ENCODE assay signal across 25 cellular contexts in the genomic region with DNA sequence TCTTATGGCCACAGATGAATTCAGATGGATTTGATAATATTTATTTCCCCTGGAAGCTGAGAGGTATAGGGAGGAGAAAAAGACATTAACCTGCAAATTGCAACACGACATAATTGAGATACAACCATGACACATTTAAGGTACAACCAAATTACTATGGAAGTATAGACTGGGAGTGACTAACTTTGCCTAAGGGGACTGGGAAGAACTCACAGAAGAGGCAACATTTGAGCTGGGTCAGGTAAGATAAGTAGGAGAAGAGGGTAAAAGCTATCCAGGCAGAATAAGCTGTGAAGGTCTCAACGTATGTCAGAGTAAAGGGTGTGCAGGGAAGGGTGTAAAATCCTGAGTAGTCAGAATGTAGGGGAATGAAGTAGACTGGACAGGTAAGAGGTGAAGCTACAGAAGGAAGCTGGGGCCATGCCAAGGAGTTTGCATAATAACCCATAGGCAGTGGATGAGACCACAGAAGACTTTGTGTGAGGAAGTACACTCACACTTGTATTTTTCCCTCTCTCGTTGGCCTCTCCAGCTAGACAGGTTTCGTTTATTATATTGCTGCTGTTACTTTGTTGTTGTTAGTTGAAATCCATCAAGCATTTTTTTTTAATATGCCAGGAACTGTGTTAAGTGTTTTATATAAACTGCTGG. TPM values are rescaled to one million over a fixed set of nuclear protein-coding genes. Genes with fewer than 3 reads are reported as not detected.
"Had no signal": no experiment of that assay in that cellular context is flagged by ENCODE, and none has a peak within 500 bp of the region (broad histone marks: within the 10 kb centered on the region; RNA-seq: fewer than 3 reads in every experiment).

No MANE protein-coding gene starts in this region.

- H3K27ac Mint-ChIP-seq: activated B cell treated with CpG ODN at 0.5 μM for 24 hours; activated CD4-positive, alpha-beta memory T cell treated with anti-CD3 and anti-CD28 coated beads, Interleukin-2, amount 10 ng/mL, durations not matched to agents 7 days and 5 days; activated CD8-positive, alpha-beta memory T cell treated with anti-CD3 and anti-CD28 coated beads, Interleukin-2, amount 10 ng/mL, durations not matched to agents 7 days and 5 days; activated naive CD8-positive, alpha-beta T cell treated with anti-CD3 and anti-CD28 coated beads, Interleukin-2, amount 10 ng/mL, durations not matched to agents 7 days and 5 days; activated T-helper 17 cell treated with anti-CD3 and anti-CD28 coated beads, Interleukin-2, amount 50 U/mL, for 72 hours; natural killer cell; stimulated activated naive CD8-positive, alpha-beta T cell treated with anti-CD3 and anti-CD28 coated beads, Interleukin-15, amount 100 ng/mL, for 72 hours had no signal

- H3K9me3 Mint-ChIP-seq: activated B cell treated with CpG ODN at 0.5 μM for 24 hours; activated CD4-positive, alpha-beta memory T cell treated with anti-CD3 and anti-CD28 coated beads, Interleukin-2, amount 10 ng/mL, durations not matched to agents 7 days and 5 days; activated naive CD8-positive, alpha-beta T cell treated with anti-CD3 and anti-CD28 coated beads, Interleukin-2, amount 10 ng/mL, durations not matched to agents 7 days and 5 days; activated T-helper 17 cell treated with anti-CD3 and anti-CD28 coated beads, Interleukin-2, amount 50 U/mL, for 72 hours; stimulated activated naive CD8-positive, alpha-beta T cell treated with anti-CD3 and anti-CD28 coated beads, Interleukin-15, amount 100 ng/mL, for 72 hours had no signal

- H3K36me3 Mint-ChIP-seq: activated CD8-positive, alpha-beta memory T cell treated with anti-CD3 and anti-CD28 coated beads, Interleukin-2, amount 10 ng/mL, durations not matched to agents 7 days and 5 days; activated naive CD8-positive, alpha-beta T cell treated with anti-CD3 and anti-CD28 coated beads, Interleukin-2, amount 10 ng/mL, durations not matched to agents 7 days and 5 days; natural killer cell had no signal

- H3K4me1 ChIP-seq: gastroesophageal sphincter, heart left ventricle, parathyroid adenoma, right lobe of liver, suprapubic skin, transverse colon, vagina had no signal

- DNase-seq: activated B cell treated with CpG ODN at 0.5 μM for 24 hours; activated CD4-positive, alpha-beta memory T cell treated with anti-CD3 and anti-CD28 coated beads, Interleukin-2, amount 10 ng/mL, durations not matched to agents 7 days and 5 days; activated CD4-positive, alpha-beta T cell treated with anti-CD3 and anti-CD28 coated beads for 4 hours; activated CD8-positive, alpha-beta memory T cell treated with anti-CD3 and anti-CD28 coated beads, Interleukin-2, amount 10 ng/mL, durations not matched to agents 7 days and 5 days; activated naive CD4-positive, alpha-beta T cell treated with Interleukin-2 at 50 U/mL for 16 hours; activated naive CD8-positive, alpha-beta T cell treated with anti-CD3 and anti-CD28 coated beads, Interleukin-2, amount 10 ng/mL, durations not matched to agents 7 days and 5 days; central memory CD4-positive, alpha-beta T cell; dorsolateral prefrontal cortex; erythroblast; heart left ventricle; natural killer cell; right lobe of liver; small intestine; stimulated activated CD4-positive, alpha-beta T cell treated with anti-CD3 and anti-CD28 coated beads, Interleukin-15, amount 100 ng/mL, for 24 hours; stimulated activated CD4-positive, alpha-beta T cell treated with anti-CD3 and anti-CD28 coated beads, Interleukin-2, amount 100 ng/mL, for 48 hours; stimulated activated naive CD8-positive, alpha-beta T cell treated with anti-CD3 and anti-CD28 coated beads, Interleukin-15, amount 100 ng/mL, for 72 hours; T-helper 2 cell; transverse colon had no signal

- H3K36me3 ChIP-seq: gastroesophageal sphincter, heart left ventricle, neutrophil, right lobe of liver, suprapubic skin, transverse colon, vagina had no signal

- H3K4me3 ChIP-seq: dorsolateral prefrontal cortex, gastroesophageal sphincter, heart left ventricle, right lobe of liver, suprapubic skin, transverse colon, vagina had no signal

- H3K27me3 Mint-ChIP-seq: activated B cell treated with CpG ODN at 0.5 μM for 24 hours; activated CD8-positive, alpha-beta memory T cell treated with anti-CD3 and anti-CD28 coated beads, Interleukin-2, amount 10 ng/mL, durations not matched to agents 7 days and 5 days; activated naive CD8-positive, alpha-beta T cell treated with anti-CD3 and anti-CD28 coated beads, Interleukin-2, amount 10 ng/mL, durations not matched to agents 7 days and 5 days; activated T-helper 17 cell treated with anti-CD3 and anti-CD28 coated beads, Interleukin-2, amount 50 U/mL, for 72 hours; brain; stimulated activated naive CD8-positive, alpha-beta T cell treated with anti-CD3 and anti-CD28 coated beads, Interleukin-15, amount 100 ng/mL, for 72 hours had no signal

- H2AFZ ChIP-seq: parathyroid adenoma had no signal

- H3K9ac ChIP-seq: parathyroid adenoma had no signal

- H3K4me1 Mint-ChIP-seq: activated B cell treated with CpG ODN at 0.5 μM for 24 hours; activated CD4-positive, alpha-beta memory T cell treated with anti-CD3 and anti-CD28 coated beads, Interleukin-2, amount 10 ng/mL, durations not matched to agents 7 days and 5 days; activated CD8-positive, alpha-beta memory T cell treated with anti-CD3 and anti-CD28 coated beads, Interleukin-2, amount 10 ng/mL, durations not matched to agents 7 days and 5 days; activated naive CD8-positive, alpha-beta T cell treated with anti-CD3 and anti-CD28 coated beads, Interleukin-2, amount 10 ng/mL, durations not matched to agents 7 days and 5 days; activated T-helper 17 cell treated with anti-CD3 and anti-CD28 coated beads, Interleukin-2, amount 50 U/mL, for 72 hours; brain; natural killer cell; stimulated activated naive CD8-positive, alpha-beta T cell treated with anti-CD3 and anti-CD28 coated beads, Interleukin-15, amount 100 ng/mL, for 72 hours had no signal

- H3K9me3 ChIP-seq: gastroesophageal sphincter, heart left ventricle, neutrophil, right lobe of liver, suprapubic skin, transverse colon, vagina had no signal

- ATAC-seq: activated CD8-positive, alpha-beta memory T cell treated with anti-CD3 and anti-CD28 coated beads, Interleukin-2, amount 10 ng/mL, durations not matched to agents 7 days and 5 days; activated T-helper 17 cell treated with anti-CD3 and anti-CD28 coated beads, Interleukin-2, amount 50 U/mL, for 72 hours; gastroesophageal sphincter; heart left ventricle; natural killer cell; right lobe of liver; stimulated activated naive CD8-positive, alpha-beta T cell treated with anti-CD3 and anti-CD28 coated beads, Interleukin-15, amount 100 ng/mL, for 72 hours had no signal

- H3K4me3 Mint-ChIP-seq: activated B cell treated with CpG ODN at 0.5 μM for 24 hours; activated CD4-positive, alpha-beta memory T cell treated with anti-CD3 and anti-CD28 coated beads, Interleukin-2, amount 10 ng/mL, durations not matched to agents 7 days and 5 days; activated CD8-positive, alpha-beta memory T cell treated with anti-CD3 and anti-CD28 coated beads, Interleukin-2, amount 10 ng/mL, durations not matched to agents 7 days and 5 days; activated naive CD8-positive, alpha-beta T cell treated with anti-CD3 and anti-CD28 coated beads, Interleukin-2, amount 10 ng/mL, durations not matched to agents 7 days and 5 days; activated T-helper 17 cell treated with anti-CD3 and anti-CD28 coated beads, Interleukin-2, amount 50 U/mL, for 72 hours; brain; natural killer cell; stimulated activated naive CD8-positive, alpha-beta T cell treated with anti-CD3 and anti-CD28 coated beads, Interleukin-15, amount 100 ng/mL, for 72 hours had no signal

- H3K27me3 ChIP-seq: dorsolateral prefrontal cortex, gastroesophageal sphincter, heart left ventricle, neutrophil, right lobe of liver, suprapubic skin, transverse colon, vagina had no signal

- H3K27ac ChIP-seq: dorsolateral prefrontal cortex, gastroesophageal sphincter, heart left ventricle, neutrophil, parathyroid adenoma, right lobe of liver, suprapubic skin, transverse colon, vagina had no signal

RNA-seq across cellular contexts. Expression of gene PTX3, which starts 28.0 kb away (rescaled TPM):
- total RNA-seq: activated B cell treated with CpG ODN at 0.5 μM for 24 hours; activated CD4-positive, alpha-beta memory T cell treated with anti-CD3 and anti-CD28 coated beads, Interleukin-2, amount 10 ng/mL, durations not matched to agents 7 days and 5 days; activated CD8-positive, alpha-beta memory T cell treated with anti-CD3 and anti-CD28 coated beads, Interleukin-2, amount 10 ng/mL, durations not matched to agents 7 days and 5 days had no signal
